ENCODE assay signal across 20 cellular contexts in genomic region chr2:42457011-42457410, GRCh38. TPM values are rescaled to one million over a fixed set of nuclear protein-coding genes. Genes with fewer than 3 reads are reported as not detected.
DNase-seq lines count a peak whose midpoint lies in the region; ATAC-seq, FAIRE-seq and TF ChIP-seq lines count a peak whose summit lies in the region.
"Had no signal": no experiment of that assay in that cellular context is flagged by ENCODE, and none has a peak within 500 bp of the region (broad histone marks: within the 10 kb centered on the region; RNA-seq: fewer than 3 reads in every experiment).

No MANE protein-coding gene starts in this region.

- H3F3A ChIP-seq in MM.1S (ENCODE audit: insufficient read depth, low read length), result no peaks in the 10 kb centered on the region

- ATAC-seq in pancreas, result no peak
- ATAC-seq: gastroesophageal sphincter; natural killer cell treated with Interleukin-12 subunit alpha and Interleukin-12 subunit beta and Interleukin-15 and Interleukin-18, amount 100 ng/mL, for 72 hours had no signal

- H3K4me3 ChIP-seq in MM.1S (ENCODE audit: low read length), result no peak overlapping the region
- no peak overlapping the region for H3K4me3 ChIP-seq in choroid plexus epithelial cell (ENCODE audit: low read depth, low read length)
- no peak overlapping the region for H3K4me3 ChIP-seq in osteoblast (ENCODE audit: insufficient read depth, low read length)
- H3K4me3 ChIP-seq in pancreas, result no peak overlapping the region
- H3K4me3 ChIP-seq: gastroesophageal sphincter, lung had no signal

- TF ChIP-seq CTCF in GM12872 (IDR thresholded peaks at IDR 0.05; ENCODE audit: insufficient read depth, low read depth, low read length) (peak; percentile 30; the same call in 1 of the 3 replicates), MM.1S (IDR thresholded peaks at IDR 0.05; ENCODE audit: low read length) (peak; percentile 19; the same call in 1 of the 2 replicates), choroid plexus epithelial cell (conservative IDR thresholded peaks at IDR 0.05; ENCODE audit: low read depth, low read length) (peak; percentile 33), osteoblast (IDR thresholded peaks at IDR 0.05; ENCODE audit: extremely low read depth, low read depth, low read length) (no peak), pancreas (IDR thresholded peaks at IDR 0.05) (no peak)

- no peak overlapping the region for H3K9ac ChIP-seq in MM.1S (ENCODE audit: low read length)

- H3K27ac ChIP-seq in MM.1S (ENCODE audit: low read length), result no peak overlapping the region
- H3K27ac ChIP-seq in osteoblast (ENCODE audit: low read depth, low read length), result no peak overlapping the region
- no peak overlapping the region for H3K27ac ChIP-seq in pancreas
- H3K27ac ChIP-seq: C4-2B, gastroesophageal sphincter had no signal

- FAIRE-seq in pancreas (lab: Jason Lieb, UNC) (no peak), frontal cortex (lab: Jason Lieb, UNC) (no peak)
- FAIRE-seq: H54 had no signal

- no peak overlapping the region for H2AFZ ChIP-seq in MM.1S (ENCODE audit: low read length)
- H2AFZ ChIP-seq in osteoblast (ENCODE audit: low read length), result no peak overlapping the region

- no peak overlapping the region for H3K4me2 ChIP-seq in MM.1S (ENCODE audit: low read depth, low read length)
- H3K4me2 ChIP-seq in osteoblast (ENCODE audit: insufficient read depth, low read length), result no peak overlapping the region

- 82 to 90% methylated on average over 6 of the region's 6 CpGs for WGBS in pancreas, 2 donors

- DNase-seq in MM.1S (no peak), choroid plexus epithelial cell (ENCODE audit: low read depth) (no peak), osteoblast (ENCODE audit: insufficient read length, low spot score, missing footprints) (peak; percentile 22), pancreas (no peak), frontal cortex (ENCODE audit: low spot score in 2 of 2) (no peak), NCI-H2081 (lab: John Stamatoyannopoulos, UW) (no peak)
- DNase-seq: activated CD4-positive, alpha-beta T cell treated with anti-CD3 and anti-CD28 coated beads, Interleukin-2, amount 50 U/mL, for 1 hour; activated T-cell treated with anti-CD3 and anti-CD28 coated beads, Interleukin-2, amount 50 U/mL, for 24 hours; immature natural killer cell; NCI-H1092 treated with DMSO at 0.1 percent for 48 hours; NCI-H226; SIG-M5; T1000 had no signal

- H3K4me1 ChIP-seq in MM.1S (ENCODE audit: low read length) (no peaks in the 10 kb centered on the region), osteoblast (ENCODE audit: insufficient read depth, low read length) (no peaks in the 10 kb centered on the region), pancreas (no peaks in the 10 kb centered on the region)
- H3K4me1 ChIP-seq: gastroesophageal sphincter had no signal

- H3K36me3 ChIP-seq in MM.1S (replicated peaks; ENCODE audit: insufficient read depth, low read length) (no peaks in the 10 kb centered on the region), osteoblast (ENCODE audit: insufficient read depth, low read length) (no peaks in the 10 kb centered on the region), pancreas (no peaks in the 10 kb centered on the region)
- H3K36me3 ChIP-seq: gastroesophageal sphincter had no signal

- intact Hi-C loops in pancreas (cut with DNase I), result no loop called here

- H3K27me3 ChIP-seq in MM.1S (replicated peaks; ENCODE audit: insufficient read depth, low read length) (no peaks in the 10 kb centered on the region), osteoblast (ENCODE audit: insufficient read depth, low read length) (peaks cover 8% of the 10 kb centered on the region), pancreas (no peaks in the 10 kb centered on the region)
- H3K27me3 ChIP-seq: gastroesophageal sphincter had no signal

- H4K20me1 ChIP-seq in MM.1S (ENCODE audit: insufficient read depth, low read length) (no peaks in the 10 kb centered on the region), osteoblast (ENCODE audit: insufficient read depth, low read length) (no peaks in the 10 kb centered on the region)

- no peaks in the 10 kb centered on the region for H3K9me3 ChIP-seq in MM.1S (replicated peaks; ENCODE audit: insufficient read depth, low read length)
- H3K9me3 ChIP-seq in osteoblast (ENCODE audit: low read depth, low read length), result no peaks in the 10 kb centered on the region
- H3K9me3 ChIP-seq in pancreas, result no peaks in the 10 kb centered on the region
- H3K9me3 ChIP-seq: gastroesophageal sphincter had no signal

- H3K79me2 ChIP-seq in MM.1S (ENCODE audit: low read length) (no peaks in the 10 kb centered on the region), osteoblast (ENCODE audit: insufficient read depth, low read length) (no peaks in the 10 kb centered on the region)

- no peaks in the 10 kb centered on the region for H3K9me2 ChIP-seq in MM.1S (replicated peaks; ENCODE audit: insufficient read depth, low read length)

RNA-seq across cellular contexts. Expression of gene KCNG3, which starts 36.8 kb away (rescaled TPM):
- total RNA-seq in osteoblast (under 0.01 TPM in 1 of 2 replicates, not detected in the other), pancreas (under 1 TPM; 0.23 to 0.83 (median 0.74) TPM), frontal cortex (1.2 TPM)
- under 1 TPM; 0.42 to 0.77 TPM for polyA plus RNA-seq in pancreas
- total RNA-seq: cardiac septum; natural killer cell treated with Interleukin-12 subunit alpha and Interleukin-12 subunit beta and Interleukin-15 and Interleukin-18, amount 100 ng/mL, for 72 hours had no signal
- polyA plus RNA-seq: immature natural killer cell had no signal

Comparison
In these comparisons a context has a peak if more than half of its experiments do, and no peak if none do; other contexts are left out.
1. CTCF ChIP-seq: peak in GM12872 (single experiment), MM.1S (single experiment) and choroid plexus epithelial cell (single experiment); none in osteoblast (single experiment) and pancreas (0 of 4).